25 cellular contexts compared by ENCODE assay signal in genomic region chr5:68970617-68971016, GRCh38.
"Had no signal": no experiment of that assay in that cellular context is flagged by ENCODE, and none has a peak within 500 bp of the region (broad histone marks: within the 10 kb centered on the region; RNA-seq: fewer than 3 reads in every experiment).

No MANE protein-coding gene starts in this region.

- ATAC-seq: natural killer cell; stimulated activated memory B cell treated with anti-CD40 and anti-IgM and Interleukin-4, amounts not matched to agents 10 μg/mL and 1 μg/mL and 100 μg/mL, for 72 hours; stimulated activated naive CD8-positive, alpha-beta T cell treated with anti-CD3 and anti-CD28 coated beads, Interleukin-15, amount 100 ng/mL, for 72 hours had no signal

- DNase-seq: immature natural killer cell; kidney; left ventricle myocardium inferior; mesendoderm; naive B cell; natural killer cell; nephron progenitor cell; ovary; right lobe of liver; stimulated activated CD4-positive, alpha-beta T cell treated with anti-CD3 and anti-CD28 coated beads, Interleukin-1b, Interleukin-23, amount 100 ng/mL, for 48 hours; stimulated activated CD4-positive, alpha-beta T cell treated with anti-CD3 and anti-CD28 coated beads, Interleukin-2, amount 100 ng/mL, for 48 hours; stimulated activated CD4-positive, alpha-beta T cell treated with anti-CD3 and anti-CD28 coated beads, Interleukin-4, amount 100 ng/mL, for 4 hours; stimulated activated CD8-positive, alpha-beta memory T cell treated with anti-CD3 and anti-CD28 coated beads, Interleukin-4, amount 100 ng/mL, for 48 hours; stimulated activated naive CD4-positive, alpha-beta T cell treated with Interleukin-2 at 50 U/mL for 16 hours; stimulated activated naive CD8-positive, alpha-beta T cell treated with anti-CD3 and anti-CD28 coated beads, Interleukin-15, amount 100 ng/mL, for 72 hours; substantia nigra; testis; thyroid gland; transverse colon; upper lobe of left lung had no signal

- FAIRE-seq: islet of Langerhans, kidney had no signal

- H3K4me3 ChIP-seq: left ventricle myocardium inferior, lung, ovary, right atrium auricular region, right lobe of liver, smooth muscle cell, testis, thyroid gland, transverse colon, upper lobe of left lung had no signal
